2 cellular contexts compared by ENCODE assay signal in the genomic region with DNA sequence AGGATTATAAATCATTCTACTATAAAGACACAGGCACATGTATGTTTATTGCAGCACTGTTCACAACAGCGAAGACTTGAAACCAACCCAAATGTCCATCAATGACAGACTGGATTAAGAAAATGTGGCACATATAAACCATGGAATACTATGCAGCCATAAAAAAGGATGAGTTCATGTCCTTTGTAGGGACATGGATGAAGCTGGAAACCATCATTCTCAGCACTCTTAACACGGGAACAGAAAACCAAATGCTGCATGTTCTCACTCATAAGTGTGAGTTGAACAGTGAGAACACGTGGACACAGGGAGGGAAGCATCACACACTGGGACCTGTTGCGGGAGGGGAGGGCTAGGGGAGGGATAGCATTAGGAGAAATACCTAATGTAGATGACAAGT. TPM values are rescaled to one million over a fixed set of nuclear protein-coding genes. Genes with fewer than 3 reads are reported as not detected.
"Had no signal": no experiment of that assay in that cellular context is flagged by ENCODE, and none has a peak within 500 bp of the region (broad histone marks: within the 10 kb centered on the region; RNA-seq: fewer than 3 reads in every experiment).

No MANE protein-coding gene starts in this region.

RNA-seq across cellular contexts. Expression of a gene that starts 42.4 kb away (rescaled TPM):
- total RNA-seq: G401, GM12878 had no signal
